ENCODE assay signal across 8 cellular contexts in genomic region chr13:99436686-99437416, GRCh38.
DNase-seq lines count a peak whose midpoint lies in the region; ATAC-seq, FAIRE-seq and TF ChIP-seq lines count a peak whose summit lies in the region.

No MANE protein-coding gene starts in this region.

- no peak overlapping the region for H3K14ac ChIP-seq in H1 (ENCODE audit: insufficient read length)

- H3K36me3 ChIP-seq in NT2/D1 (ENCODE audit: insufficient read depth, insufficient read length, low read length) (no peaks in the 10 kb centered on the region), H1 (ENCODE audit: control insufficient read depth in 2 of 4, insufficient read depth in 4 of 4, low read length in 3 of 4) (no peaks in the 10 kb centered on the region), mucosa of descending colon (ENCODE audit: low read depth) (no peaks in the 10 kb centered on the region)

- H3K27ac ChIP-seq in CD4-positive, alpha-beta T cell (ENCODE audit: low read depth, low read length) = no peak overlapping the region
- no peak overlapping the region for H3K27ac ChIP-seq in H1 (ENCODE audit: low read depth, low read length)

- H2BK5ac ChIP-seq in H1 (ENCODE audit: low read depth, low read length) = no peak overlapping the region

- no peaks in the 10 kb centered on the region for H3K9me3 Mint-ChIP-seq in CD4-positive, alpha-beta T cell

- no peak for TF ChIP-seq POLR2A in H1 (IDR thresholded peaks at IDR 0.05; ENCODE audit: control extremely low read depth in 1 of 2, low read depth in 2 of 2, low read length in 2 of 2)

- H3K79me2 ChIP-seq in H1 (ENCODE audit: control insufficient read depth in 1 of 2, insufficient read depth in 2 of 2, low read length in 2 of 2) = no peaks in the 10 kb centered on the region

- no peaks in the 10 kb centered on the region for H3K79me1 ChIP-seq in H1 (ENCODE audit: low read depth, low read length)

- H3K4me1 ChIP-seq in NT2/D1 (ENCODE audit: insufficient read depth, insufficient read length) (peaks cover 2% of the 10 kb centered on the region), H1 (replicated peaks in 1 of 4; ENCODE audit: control insufficient read depth in 3 of 4, insufficient read depth in 4 of 4, low read length in 3 of 4) (peaks cover 8 to 26% (median 13%) of the 10 kb centered on the region in 4 experiments), mucosa of descending colon (ENCODE audit: low read depth) (no peaks in the 10 kb centered on the region)

- H3K4me1 Mint-ChIP-seq in CD4-positive, alpha-beta T cell (ENCODE audit: low read depth) = peaks cover 64% of the 10 kb centered on the region

- peak overlapping the region; percentile 84 for H3K27ac Mint-ChIP-seq in CD4-positive, alpha-beta T cell

- no peak overlapping the region for H2BK12ac ChIP-seq in H1 (ENCODE audit: low read depth, low read length)

- H4K20me1 ChIP-seq in H1 (replicated peaks in 1 of 2; ENCODE audit: control insufficient read depth in 1 of 2, insufficient read depth in 2 of 2, low read length in 2 of 2) = no peaks in the 10 kb centered on the region

- H3K4me3 Mint-ChIP-seq in CD4-positive, alpha-beta T cell = peak overlapping the region; percentile 47

- no peak overlapping the region for H2BK15ac ChIP-seq in H1 (ENCODE audit: low read length)

- no peak overlapping the region for H3K56ac ChIP-seq in H1 (replicated peaks; ENCODE audit: insufficient read length, low read depth, low read length)

- WGBS in H1 (ENCODE audit: extremely low coverage in 1 of 2, insufficient coverage in 1 of 2, insufficient read length in 1 of 2, insufficient replicate concordance in 2 of 2, low coverage in 1 of 2, low lambda C conversion rate in 2 of 2, missing lambda C conversion rate in 1 of 2), 2 experiments = 29% methylated on average over 27 of the region's 27 CpGs; no CpG with 5 or more reads in 1 of the 2 experiments

- H2AFZ ChIP-seq in H1 (ENCODE audit: low read length) = no peak overlapping the region

- H4K5ac ChIP-seq in H1 (ENCODE audit: insufficient read length, low read depth, low read length) = no peak overlapping the region

- TF ChIP-seq CTCF in CD4-positive, alpha-beta T cell (IDR thresholded peaks at IDR 0.05) = peak; percentile 100
- TF ChIP-seq CTCF in H1 (IDR thresholded peaks at IDR 0.05; ENCODE audit: control extremely low read depth in 1 of 3, insufficient read depth in 1 of 3, low read depth in 1 of 3, low read length in 3 of 3) = peak; percentile 98 to 100 (median 99)
- peak; percentile 98 for TF ChIP-seq CTCF in mucosa of descending colon (IDR thresholded peaks at IDR 0.05)

- H3K36me3 Mint-ChIP-seq in CD4-positive, alpha-beta T cell (ENCODE audit: low read depth) = no peaks in the 10 kb centered on the region

- no peak overlapping the region for H2BK120ac ChIP-seq in H1 (replicated peaks; ENCODE audit: low read depth, low read length)

- H2AK5ac ChIP-seq in H1 (ENCODE audit: low read depth, low read length) = no peak overlapping the region

- no peak overlapping the region for H4K8ac ChIP-seq in H1 (ENCODE audit: extremely low read depth, insufficient read depth, low read length)

- intact Hi-C loops in CD4-positive, alpha-beta T cell (cut with DNase I, micrococcal nuclease) = loop anchor here (1.0 to 5.0 kb wide), 7 partner anchors 49 to 262 kb away; no protein-coding TSS in a partner anchor
- intact Hi-C loops in mucosa of descending colon (cut with DNase I, micrococcal nuclease) = loop anchor here (5.0 to 10.0 kb wide), 3 partner anchors 162 to 260 kb away; no protein-coding TSS in a partner anchor

- H3K27me3 Mint-ChIP-seq in CD4-positive, alpha-beta T cell = no peaks in the 10 kb centered on the region

- peaks cover 2% of the 10 kb centered on the region; the same call in 1 of the 2 replicates for H3K23me2 ChIP-seq in H1 (ENCODE audit: low read depth, low read length)

- H3K9me3 ChIP-seq in CD4-positive, alpha-beta T cell (ENCODE audit: control insufficient read depth, low read length) = no peaks in the 10 kb centered on the region
- no peaks in the 10 kb centered on the region for H3K9me3 ChIP-seq in NT2/D1 (ENCODE audit: insufficient read depth, low read length)
- no peaks in the 10 kb centered on the region for H3K9me3 ChIP-seq in H1 (ENCODE audit: insufficient read depth in 2 of 2, low read depth in 1 of 2, low read length in 1 of 2)
- no peaks in the 10 kb centered on the region for H3K9me3 ChIP-seq in mucosa of descending colon

- H3K4ac ChIP-seq in H1 (replicated peaks; ENCODE audit: insufficient read length, low read depth, low read length) = no peak overlapping the region

- 0 out of 3 replicates have a peak, but pooled peaks of 1 of the 2 experiments have one; percentile 10 for TF ChIP-seq EP300 in H1 (IDR thresholded peaks at IDR 0.05; ENCODE audit: borderline replicate concordance in 1 of 2, low read depth in 2 of 2, low read length in 2 of 2)

- no peak for FAIRE-seq in HTR-8/SVneo (lab: Jason Lieb, UNC)
- no peak for FAIRE-seq in H1 (lab: Jason Lieb, UNC)

- no peak overlapping the region for H3K18ac ChIP-seq in H1 (ENCODE audit: extremely low read depth, low read length)

- peak; percentile 78 to 90 for TF ChIP-seq RAD21 in H1 (IDR thresholded peaks at IDR 0.05 in 1 of 2, conservative IDR thresholded peaks at IDR 0.05 in 1 of 2; ENCODE audit: low read depth in 2 of 2, low read length in 2 of 2)

- CTCF ChIA-PET in CD4-positive, alpha-beta T cell (lab: Charles Lee) = interaction anchor here (0.6 to 10.9 kb wide), 67 partner anchors 12 to 1701 kb away, joined by 3 to 189 read pairs (median 4); partner anchors contain the start of genes CLYBL, GPR18, GPR183 and TM9SF2
- CTCF ChIA-PET in H1 (lab: Charles Lee; ENCODE audit: partially characterized antibody) = interaction anchor here (0.6 to 5.6 kb wide), 57 partner anchors 8 to 869 kb away, joined by 3 to 227 read pairs (median 4); no protein-coding TSS in a partner anchor

- no peak overlapping the region for H3K23ac ChIP-seq in H1 (ENCODE audit: insufficient read length)

- peak; percentile 91 to 97 (median 94) for DNase-seq in CD4-positive, alpha-beta T cell
- DNase-seq in HTR-8/SVneo (ENCODE audit: insufficient read length, low spot score) (peak; percentile 73), NT2/D1 (ENCODE audit: low read depth, low spot score) (peak; percentile 84), H1 (ENCODE audit: low read depth in 1 of 2, low spot score in 2 of 2) (peak; percentile 68 to 97), mucosa of descending colon (peak; percentile 90 to 93 (median 91))
- DNase-seq in activated CD8-positive, alpha-beta memory T cell treated with anti-CD3 and anti-CD28 coated beads for 48 hours (ENCODE audit: low read depth in 2 of 3, low spot score in 2 of 3) = peak; percentile 89 to 95 (median 94)
- peak; percentile 90 to 95 for DNase-seq in stimulated activated CD8-positive, alpha-beta memory T cell treated with anti-CD3 and anti-CD28 coated beads, Interleukin-4, amount 100 ng/mL, for 4 hours (ENCODE audit: low read depth in 2 of 2, low spot score in 1 of 2)

- H3K4me3 ChIP-seq in NT2/D1 (ENCODE audit: insufficient read length, low read depth) = no peak overlapping the region
- H3K4me3 ChIP-seq in H1 (ENCODE audit: extremely low read depth in 1 of 4, insufficient read depth in 2 of 4, low read depth in 3 of 4, low read length in 4 of 4) = no peak overlapping the region
- no peak overlapping the region for H3K4me3 ChIP-seq in mucosa of descending colon

- POLR2A ChIA-PET in CD4-positive, alpha-beta T cell (lab: Charles Lee) = interaction anchor here (0.6 to 4.8 kb wide), 18 partner anchors 12 to 271 kb away, joined by 3 to 57 read pairs (median 4); partner anchors contain the start of gene UBAC2
- POLR2A ChIA-PET in H1 (lab: Charles Lee; ENCODE audit: partially characterized antibody) = interaction anchor here (2.0 kb wide), 1 partner anchor 235 kb away, joined by 6 read pairs; no protein-coding TSS in a partner anchor

- no peaks in the 10 kb centered on the region for H3K27me3 ChIP-seq in CD4-positive, alpha-beta T cell (ENCODE audit: control insufficient read depth, insufficient read depth, low read length)
- H3K27me3 ChIP-seq in NT2/D1 (ENCODE audit: insufficient read depth, insufficient read length) (no peaks in the 10 kb centered on the region), H1 (replicated peaks in 1 of 4; ENCODE audit: control insufficient read depth in 3 of 4, extremely low read depth in 1 of 4, insufficient read depth in 3 of 4, low read length in 3 of 4) (no peaks in the 10 kb centered on the region)

- ATAC-seq in CD4-positive, alpha-beta T cell (ENCODE audit: poor library complexity) = peak; percentile 52
- ATAC-seq in GM19467 (IDR thresholded peaks at IDR 0.05; ENCODE audit: unreplicated experiment) (peak; percentile 37), mucosa of descending colon (peak; percentile 91)

- no peak overlapping the region; the same call in 1 of the 2 replicates for H2BK20ac ChIP-seq in H1 (ENCODE audit: low read length)

- no peak overlapping the region for H3K9ac ChIP-seq in NT2/D1 (ENCODE audit: insufficient read length, low read depth)
- no peak overlapping the region for H3K9ac ChIP-seq in H1 (replicated peaks in 1 of 4; ENCODE audit: extremely low read depth in 1 of 4, low read depth in 3 of 4, low read length in 3 of 4)

- H4K91ac ChIP-seq in H1 (replicated peaks; ENCODE audit: insufficient read length, low read length) = no peak overlapping the region

- H3K4me2 ChIP-seq in H1 (ENCODE audit: insufficient read depth in 1 of 2, low read depth in 2 of 2, low read length in 2 of 2) = peak overlapping the region in 1 of 2 experiments; percentile 53; a peak in 2 of 4 replicates

TF ChIP-seq in H1, 55 proteins besides CTCF, POLR2A, EP300 and RAD21 (continues in another document):
- TF ChIP-seq CREB1 (IDR thresholded peaks at IDR 0.05) (peak; percentile 90), EGR1 (IDR thresholded peaks at IDR 0.05; ENCODE audit: borderline replicate concordance, low read depth, low read length) (0 out of 2 replicates have a peak, but pooled peaks have one; percentile 31), TBP (IDR thresholded peaks at IDR 0.05; ENCODE audit: low read depth, low read length) (no peak), MAFK (IDR thresholded peaks at IDR 0.05; ENCODE audit: low read depth, low read length) (no peak), NRF1 (IDR thresholded peaks at IDR 0.05; ENCODE audit: low read depth, low read length) (no peak), HDAC6 (IDR thresholded peaks at IDR 0.05; ENCODE audit: low read depth, low read length) (no peak), SUZ12 (IDR thresholded peaks at IDR 0.05; ENCODE audit: low read length) (no peak), TCF12 (IDR thresholded peaks at IDR 0.05; ENCODE audit: low read depth, low read length) (no peak), RBBP5 (IDR thresholded peaks at IDR 0.05; ENCODE audit: borderline replicate concordance, low read depth, low read length) (no peak), KDM4A (IDR thresholded peaks at IDR 0.05; ENCODE audit: low read depth, low read length, severe bottlenecking) (no peak), BRCA1 (IDR thresholded peaks at IDR 0.05; ENCODE audit: low read depth, low read length) (no peak), TEAD4 (IDR thresholded peaks at IDR 0.05; ENCODE audit: low read depth, low read length) (0 out of 2 replicates have a peak, but pooled peaks have one; percentile 2)

Comparison
In these comparisons a context has a peak if more than half of its experiments do, and no peak if none do; other contexts are left out.
1. ATAC-seq: peak in every context shown above with its lines; median percentile 91 in mucosa of descending colon; 52 in CD4-positive, alpha-beta T cell; 37 in GM19467.